16 cellular contexts compared by ENCODE assay signal in genomic region chr19:46503848-46504453, GRCh38. TPM values are rescaled to one million over a fixed set of nuclear protein-coding genes. Genes with fewer than 3 reads are reported as not detected.
"Had no signal": no experiment of that assay in that cellular context is flagged by ENCODE, and none has a peak within 500 bp of the region (broad histone marks: within the 10 kb centered on the region; RNA-seq: fewer than 3 reads in every experiment).

No MANE protein-coding gene starts in this region.

- H3K27ac ChIP-seq: prostate gland, upper lobe of right lung had no signal

- H3K36me3 ChIP-seq: prostate gland, upper lobe of right lung had no signal

- H3K4me3 ChIP-seq: mucosa of descending colon, prostate gland, upper lobe of right lung had no signal

- H3K4me1 ChIP-seq: prostate gland, upper lobe of right lung had no signal

- H3K9me3 ChIP-seq: mucosa of descending colon, prostate gland, upper lobe of right lung had no signal

- H3K27me3 ChIP-seq: upper lobe of right lung had no signal

- ATAC-seq: esophagus mucosa; left cardiac atrium; mucosa of descending colon; naive thymus-derived CD8-positive, alpha-beta T cell; T-helper 17 cell; upper lobe of right lung had no signal

- DNase-seq: activated B cell treated with CpG ODN at 0.5 μM for 24 hours; activated CD4-positive, alpha-beta T cell treated with anti-CD3 and anti-CD28 coated beads, Interleukin-2, amount 10 ng/mL, durations not matched to agents 24 days and 14 days; activated naive CD4-positive, alpha-beta T cell treated with anti-CD3 and anti-CD28 coated beads, Interleukin-2, amount 10 ng/mL, durations not matched to agents 7 days and 5 days; cerebellar nuclear complex; endodermal cell; left cardiac atrium; mucosa of descending colon; naive thymus-derived CD8-positive, alpha-beta T cell; stimulated activated CD4-positive, alpha-beta T cell treated with anti-CD3 and anti-CD28 coated beads, Interleukin-12 subunit alpha, Interleukin-12 subunit beta, amount 100 ng/mL, for 4 hours; stimulated activated CD4-positive, alpha-beta T cell treated with anti-CD3 and anti-CD28 coated beads, Interleukin-2, amount 100 ng/mL, for 48 hours; stimulated activated naive CD4-positive, alpha-beta T cell treated with Interleukin-2 at 50 U/mL for 16 hours; T-helper 17 cell; upper lobe of right lung had no signal

RNA-seq across cellular contexts. Expression of gene PNMA8B, which starts 8.3 kb away (rescaled TPM):
- total RNA-seq: activated CD4-positive, alpha-beta T cell treated with anti-CD3 and anti-CD28 coated beads, Interleukin-2, amount 10 ng/mL, durations not matched to agents 24 days and 14 days had no signal

RNA-seq across cellular contexts. Expression of gene PNMA8A, which starts 32.6 kb away (rescaled TPM):
- total RNA-seq: activated B cell treated with CpG ODN at 0.5 μM for 24 hours; activated CD4-positive, alpha-beta T cell treated with anti-CD3 and anti-CD28 coated beads, Interleukin-2, amount 10 ng/mL, durations not matched to agents 24 days and 14 days; lung microvascular endothelial cell; T-helper 17 cell had no signal
